ENCODE assay signal across 1 cellular context in genomic region chr12:12819221-12819620, GRCh38.
TF ChIP-seq lines count a peak whose summit lies in the region.

No MANE protein-coding gene starts in this region.

TF ChIP-seq in HCT116, 20 proteins besides CTCF, POLR2A, EP300 and RAD21 (continued from another document):
- TF ChIP-seq ZBTB33 (IDR thresholded peaks at IDR 0.05; ENCODE audit: extremely low read depth, insufficient replicate concordance, low read length) (no peak), FOSL1 (IDR thresholded peaks at IDR 0.05; ENCODE audit: low read depth) (no peak), EZH2phosphoT487 (IDR thresholded peaks at IDR 0.05; ENCODE audit: borderline replicate concordance) (no peak), YY1 (IDR thresholded peaks at IDR 0.05; ENCODE audit: extremely low read depth, insufficient replicate concordance, low read depth, low read length) (no peak), ZFX (IDR thresholded peaks at IDR 0.05) (no peak), REST (IDR thresholded peaks at IDR 0.05; ENCODE audit: low read depth) (no peak), SP1 (IDR thresholded peaks at IDR 0.05; ENCODE audit: low read depth) (no peak), SRF (IDR thresholded peaks at IDR 0.05; ENCODE audit: low read depth) (no peak), ELF1 (IDR thresholded peaks at IDR 0.05; ENCODE audit: borderline replicate concordance, low read depth) (no peak), POLR2AphosphoS5 (IDR thresholded peaks at IDR 0.05; ENCODE audit: low read depth, low read length) (no peak)
